8 cellular contexts compared by ENCODE assay signal in genomic region chrX:63754860-63755579, GRCh38. TPM values are rescaled to one million over a fixed set of nuclear protein-coding genes. Genes with fewer than 3 reads are reported as not detected.
DNase-seq lines count a peak whose midpoint lies in the region; ATAC-seq and TF ChIP-seq lines count a peak whose summit lies in the region.

No MANE protein-coding gene starts in this region.

- 0 to 25% (median 0%) methylated on average over 24 to 44 of the region's 44 CpGs for WGBS in adipose tissue, 3 donors
- 0 to 49% methylated on average over 34 to 44 of the region's 44 CpGs for WGBS in tibial nerve, 2 donors

- peak in 1 of 2 donors; percentile 90 for TF ChIP-seq EP300 in tibial nerve (IDR thresholded peaks at IDR 0.05)

- no peak overlapping the region for H3K9ac ChIP-seq in parathyroid adenoma

- peak; percentile 97 for ATAC-seq in HG02759 (IDR thresholded peaks at IDR 0.05; ENCODE audit: unreplicated experiment)

- H3K9me3 ChIP-seq in parathyroid adenoma (ENCODE audit: control insufficient read depth, low read length) (no peaks in the 10 kb centered on the region), tibial nerve (no peaks in the 10 kb centered on the region)

- no peaks in the 10 kb centered on the region for H3K27me3 ChIP-seq in parathyroid adenoma (ENCODE audit: control insufficient read depth, insufficient read depth, low read length)
- peaks cover 0 to 4% of the 10 kb centered on the region in 2 donors for H3K27me3 ChIP-seq in tibial nerve

- H3K4me3 ChIP-seq in GM12865 (ENCODE audit: low read depth, low read length) (peak overlapping the region; percentile 86), parathyroid adenoma (ENCODE audit: low read depth, low read length) (peak overlapping the region; percentile 58), tibial nerve (peak overlapping the region; percentile 49 to 68 (median 55))

- H3K36me3 ChIP-seq in parathyroid adenoma (ENCODE audit: control insufficient read depth, insufficient read depth, low read length) = no peaks in the 10 kb centered on the region
- H3K36me3 ChIP-seq in tibial nerve = no peaks in the 10 kb centered on the region

- intact Hi-C loops in cardiac septum (cut with DNase I) = no loop called here

- H3K79me2 ChIP-seq in parathyroid adenoma = peaks cover 15% of the 10 kb centered on the region

- H3K4me2 ChIP-seq in parathyroid adenoma (ENCODE audit: low read length) = peak overlapping the region; percentile 76

- peak; percentile 52 to 76 for TF ChIP-seq POLR2A in tibial nerve (IDR thresholded peaks at IDR 0.05)

- DNase-seq in GM12865 (ENCODE audit: low read depth) (peak; percentile 96), NCI-H1417 treated with DMSO at 0.1 percent for 48 hours (lab: John Stamatoyannopoulos, UW) (peak; percentile 53), SW480 (ENCODE audit: low spot score) (peak; percentile 92), cardiac septum (ENCODE audit: low spot score) (peak; percentile 95), tibial nerve (ENCODE audit: low spot score in 2 of 2) (peak; percentile 79)

- peak overlapping the region; percentile 81 for H2AFZ ChIP-seq in parathyroid adenoma

- peaks cover 5% of the 10 kb centered on the region for H3K4me1 ChIP-seq in parathyroid adenoma
- peaks cover 0 to 29% (median 0%) of the 10 kb centered on the region in 4 donors for H3K4me1 ChIP-seq in tibial nerve

- H3K27ac ChIP-seq in adipose tissue (ENCODE audit: low read depth, low read length) = peak overlapping the region; percentile 15
- H3K27ac ChIP-seq in parathyroid adenoma = peak overlapping the region; percentile 86
- H3K27ac ChIP-seq in tibial nerve = peak overlapping the region; percentile 86 to 95 (median 91)

- TF ChIP-seq CTCF in GM12865 (IDR thresholded peaks at IDR 0.05; ENCODE audit: insufficient read depth, low read depth, low read length, missing control alignments) (no peak), parathyroid adenoma (IDR thresholded peaks at IDR 0.05) (no peak), tibial nerve (IDR thresholded peaks at IDR 0.05) (no peak)

RNA-seq across cellular contexts. Expression of gene ARHGEF9, which starts 30.0 kb away (rescaled TPM):
- 1 to 10 TPM; 3.1 to 5.7 (median 4.1) TPM for polyA plus RNA-seq in adipose tissue
- total RNA-seq in cardiac septum (55.8 TPM), tibial nerve (10 to 100 TPM; 19.5 to 32.7 (median 25.9) TPM)

Comparison
In these comparisons a context has a peak if more than half of its experiments do, and no peak if none do; other contexts are left out.
1. Peak in every context shown above with its lines: DNase-seq, ATAC-seq, H3K4me3 ChIP-seq and H3K27ac ChIP-seq.
2. H3K27ac ChIP-seq: peak in every context shown above with its lines; median percentile 91 in tibial nerve; 86 in parathyroid adenoma; 15 in adipose tissue.